ENCODE assay signal across 1 cellular context in the genomic region with DNA sequence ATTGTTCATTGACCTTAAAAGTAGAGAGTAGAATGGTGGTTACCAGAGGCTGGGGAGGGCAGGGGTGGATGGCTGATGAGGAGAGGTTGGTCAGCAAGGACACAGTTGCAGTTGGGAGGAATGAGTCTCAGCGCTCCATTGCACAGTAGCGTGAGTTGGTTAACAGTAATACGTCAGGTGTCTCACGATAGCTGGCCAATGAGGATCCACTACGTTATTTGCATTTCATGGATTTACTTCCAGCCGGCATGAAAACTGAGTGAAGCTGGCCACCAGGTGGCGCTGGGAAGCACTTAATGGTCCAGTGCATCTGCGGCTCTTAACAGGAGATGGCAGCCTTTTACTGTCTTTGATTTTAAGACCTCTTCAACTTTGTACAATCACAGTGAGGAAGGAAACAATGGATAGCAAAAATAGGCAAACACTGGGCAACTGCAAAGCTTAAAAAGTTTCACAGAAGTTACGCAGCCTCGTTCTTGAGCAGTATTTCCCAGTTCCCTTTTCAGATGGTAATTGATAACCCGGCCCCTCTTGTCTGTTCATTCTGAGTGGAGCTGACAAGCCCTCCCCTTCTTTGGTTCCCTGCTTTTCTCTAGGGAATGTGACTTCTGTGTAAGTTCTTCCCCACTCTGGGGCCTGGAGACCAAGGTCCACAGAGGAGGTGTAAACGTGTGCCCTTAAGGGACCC.
A peak's percentile ranks its signal among the peaks of the same experiment; 100 is the strongest.
TF ChIP-seq lines count a peak whose summit lies in the region.

No MANE protein-coding gene starts in this region.

TF ChIP-seq in HepG2, 621 proteins besides CTCF, POLR2A, EP300 and RAD21 (continued from another document and continues in another):
- TF ChIP-seq, protein P1, sequence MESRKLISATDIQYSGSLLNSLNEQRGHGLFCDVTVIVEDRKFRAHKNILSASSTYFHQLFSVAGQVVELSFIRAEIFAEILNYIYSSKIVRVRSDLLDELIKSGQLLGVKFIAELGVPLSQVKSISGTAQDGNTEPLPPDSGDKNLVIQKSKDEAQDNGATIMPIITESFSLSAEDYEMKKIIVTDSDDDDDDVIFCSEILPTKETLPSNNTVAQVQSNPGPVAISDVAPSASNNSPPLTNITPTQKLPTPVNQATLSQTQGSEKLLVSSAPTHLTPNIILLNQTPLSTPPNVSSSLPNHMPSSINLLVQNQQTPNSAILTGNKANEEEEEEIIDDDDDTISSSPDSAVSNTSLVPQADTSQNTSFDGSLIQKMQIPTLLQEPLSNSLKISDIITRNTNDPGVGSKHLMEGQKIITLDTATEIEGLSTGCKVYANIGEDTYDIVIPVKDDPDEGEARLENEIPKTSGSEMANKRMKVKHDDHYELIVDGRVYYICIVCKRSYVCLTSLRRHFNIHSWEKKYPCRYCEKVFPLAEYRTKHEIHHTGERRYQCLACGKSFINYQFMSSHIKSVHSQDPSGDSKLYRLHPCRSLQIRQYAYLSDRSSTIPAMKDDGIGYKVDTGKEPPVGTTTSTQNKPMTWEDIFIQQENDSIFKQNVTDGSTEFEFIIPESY (CRISPR knock-in tag; IDR thresholded peaks at IDR 0.05), result peak; percentile 81
- TF ChIP-seq MAFF (IDR thresholded peaks at IDR 0.05; ENCODE audit: low read depth, low read length), result no peak
- peak; percentile 48; the same call in 1 of the 2 replicates for TF ChIP-seq RXRA (CRISPR knock-in tag; IDR thresholded peaks at IDR 0.05)
- TF ChIP-seq, protein P2, sequence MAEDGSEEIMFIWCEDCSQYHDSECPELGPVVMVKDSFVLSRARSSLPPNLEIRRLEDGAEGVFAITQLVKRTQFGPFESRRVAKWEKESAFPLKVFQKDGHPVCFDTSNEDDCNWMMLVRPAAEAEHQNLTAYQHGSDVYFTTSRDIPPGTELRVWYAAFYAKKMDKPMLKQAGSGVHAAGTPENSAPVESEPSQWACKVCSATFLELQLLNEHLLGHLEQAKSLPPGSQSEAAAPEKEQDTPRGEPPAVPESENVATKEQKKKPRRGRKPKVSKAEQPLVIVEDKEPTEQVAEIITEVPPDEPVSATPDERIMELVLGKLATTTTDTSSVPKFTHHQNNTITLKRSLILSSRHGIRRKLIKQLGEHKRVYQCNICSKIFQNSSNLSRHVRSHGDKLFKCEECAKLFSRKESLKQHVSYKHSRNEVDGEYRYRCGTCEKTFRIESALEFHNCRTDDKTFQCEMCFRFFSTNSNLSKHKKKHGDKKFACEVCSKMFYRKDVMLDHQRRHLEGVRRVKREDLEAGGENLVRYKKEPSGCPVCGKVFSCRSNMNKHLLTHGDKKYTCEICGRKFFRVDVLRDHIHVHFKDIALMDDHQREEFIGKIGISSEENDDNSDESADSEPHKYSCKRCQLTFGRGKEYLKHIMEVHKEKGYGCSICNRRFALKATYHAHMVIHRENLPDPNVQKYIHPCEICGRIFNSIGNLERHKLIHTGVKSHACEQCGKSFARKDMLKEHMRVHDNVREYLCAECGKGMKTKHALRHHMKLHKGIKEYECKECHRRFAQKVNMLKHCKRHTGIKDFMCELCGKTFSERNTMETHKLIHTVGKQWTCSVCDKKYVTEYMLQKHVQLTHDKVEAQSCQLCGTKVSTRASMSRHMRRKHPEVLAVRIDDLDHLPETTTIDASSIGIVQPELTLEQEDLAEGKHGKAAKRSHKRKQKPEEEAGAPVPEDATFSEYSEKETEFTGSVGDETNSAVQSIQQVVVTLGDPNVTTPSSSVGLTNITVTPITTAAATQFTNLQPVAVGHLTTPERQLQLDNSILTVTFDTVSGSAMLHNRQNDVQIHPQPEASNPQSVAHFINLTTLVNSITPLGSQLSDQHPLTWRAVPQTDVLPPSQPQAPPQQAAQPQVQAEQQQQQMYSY (CRISPR knock-in tag; IDR thresholded peaks at IDR 0.05), result no peak
- 0 out of 2 replicates have a peak, but pooled peaks have one; percentile 31 for TF ChIP-seq BHLHE40 (IDR thresholded peaks at IDR 0.05; ENCODE audit: low read length)
- TF ChIP-seq KMT2A (CRISPR knock-in tag; IDR thresholded peaks at IDR 0.05), result no peak
- TF ChIP-seq TEAD3 (CRISPR knock-in tag; optimal IDR thresholded peaks at IDR 0.05; ENCODE audit: borderline replicate concordance), result peak; percentile 50
- TF ChIP-seq CREM (IDR thresholded peaks at IDR 0.05), result peak; percentile 65; the same call in 1 of the 2 replicates
- TF ChIP-seq CREM (CRISPR knock-in tag; IDR thresholded peaks at IDR 0.05), result no peak
- peak; percentile 36; the same call in 1 of the 2 replicates for TF ChIP-seq ZNF619 (CRISPR knock-in tag; IDR thresholded peaks at IDR 0.05)
- TF ChIP-seq, protein P3, sequence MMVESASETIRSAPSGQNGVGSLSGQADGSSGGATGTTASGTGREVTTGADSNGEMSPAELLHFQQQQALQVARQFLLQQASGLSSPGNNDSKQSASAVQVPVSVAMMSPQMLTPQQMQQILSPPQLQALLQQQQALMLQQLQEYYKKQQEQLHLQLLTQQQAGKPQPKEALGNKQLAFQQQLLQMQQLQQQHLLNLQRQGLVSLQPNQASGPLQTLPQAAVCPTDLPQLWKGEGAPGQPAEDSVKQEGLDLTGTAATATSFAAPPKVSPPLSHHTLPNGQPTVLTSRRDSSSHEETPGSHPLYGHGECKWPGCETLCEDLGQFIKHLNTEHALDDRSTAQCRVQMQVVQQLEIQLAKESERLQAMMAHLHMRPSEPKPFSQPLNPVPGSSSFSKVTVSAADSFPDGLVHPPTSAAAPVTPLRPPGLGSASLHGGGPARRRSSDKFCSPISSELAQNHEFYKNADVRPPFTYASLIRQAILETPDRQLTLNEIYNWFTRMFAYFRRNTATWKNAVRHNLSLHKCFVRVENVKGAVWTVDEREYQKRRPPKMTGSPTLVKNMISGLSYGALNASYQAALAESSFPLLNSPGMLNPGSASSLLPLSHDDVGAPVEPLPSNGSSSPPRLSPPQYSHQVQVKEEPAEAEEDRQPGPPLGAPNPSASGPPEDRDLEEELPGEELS (CRISPR knock-in tag; IDR thresholded peaks at IDR 0.05), result 0 out of 2 replicates have a peak, but pooled peaks have one; percentile 13
- no peak for TF ChIP-seq ARID2 (CRISPR knock-in tag; IDR thresholded peaks at IDR 0.05; ENCODE audit: borderline replicate concordance)
- TF ChIP-seq PPARG (CRISPR knock-in tag; conservative IDR thresholded peaks at IDR 0.05), result peak; percentile 63; the same call in 1 of the 2 replicates
- TF ChIP-seq ZNF672 (CRISPR knock-in tag; IDR thresholded peaks at IDR 0.05), result no peak
- TF ChIP-seq ZNF430 (CRISPR knock-in tag; IDR thresholded peaks at IDR 0.05), result 0 out of 2 replicates have a peak, but pooled peaks have one; percentile 31
- TF ChIP-seq RBFOX2 (IDR thresholded peaks at IDR 0.05; ENCODE audit: low read depth, low read length), result no peak
- TF ChIP-seq, protein P4, sequence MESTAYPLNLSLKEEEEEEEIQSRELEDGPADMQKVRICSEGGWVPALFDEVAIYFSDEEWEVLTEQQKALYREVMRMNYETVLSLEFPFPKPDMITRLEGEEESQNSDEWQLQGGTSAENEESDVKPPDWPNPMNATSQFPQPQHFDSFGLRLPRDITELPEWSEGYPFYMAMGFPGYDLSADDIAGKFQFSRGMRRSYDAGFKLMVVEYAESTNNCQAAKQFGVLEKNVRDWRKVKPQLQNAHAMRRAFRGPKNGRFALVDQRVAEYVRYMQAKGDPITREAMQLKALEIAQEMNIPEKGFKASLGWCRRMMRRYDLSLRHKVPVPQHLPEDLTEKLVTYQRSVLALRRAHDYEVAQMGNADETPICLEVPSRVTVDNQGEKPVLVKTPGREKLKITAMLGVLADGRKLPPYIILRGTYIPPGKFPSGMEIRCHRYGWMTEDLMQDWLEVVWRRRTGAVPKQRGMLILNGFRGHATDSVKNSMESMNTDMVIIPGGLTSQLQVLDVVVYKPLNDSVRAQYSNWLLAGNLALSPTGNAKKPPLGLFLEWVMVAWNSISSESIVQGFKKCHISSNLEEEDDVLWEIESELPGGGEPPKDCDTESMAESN (CRISPR knock-in tag; conservative IDR thresholded peaks at IDR 0.05), result 0 out of 2 replicates have a peak, but pooled peaks have one; percentile 78
- TF ChIP-seq ZNF24 (IDR thresholded peaks at IDR 0.05), result peak; percentile 67; the same call in 1 of the 2 replicates
- no peak for TF ChIP-seq ZNF549 (CRISPR knock-in tag; IDR thresholded peaks at IDR 0.05)
- no peak for TF ChIP-seq RELA (CRISPR knock-in tag; IDR thresholded peaks at IDR 0.05)
- TF ChIP-seq CEBPG (CRISPR knock-in tag; IDR thresholded peaks at IDR 0.05), result peak; percentile 46; the same call in 1 of the 2 replicates
- no peak for TF ChIP-seq TCF7 (IDR thresholded peaks at IDR 0.05; ENCODE audit: low read depth)
- TF ChIP-seq, protein P5, sequence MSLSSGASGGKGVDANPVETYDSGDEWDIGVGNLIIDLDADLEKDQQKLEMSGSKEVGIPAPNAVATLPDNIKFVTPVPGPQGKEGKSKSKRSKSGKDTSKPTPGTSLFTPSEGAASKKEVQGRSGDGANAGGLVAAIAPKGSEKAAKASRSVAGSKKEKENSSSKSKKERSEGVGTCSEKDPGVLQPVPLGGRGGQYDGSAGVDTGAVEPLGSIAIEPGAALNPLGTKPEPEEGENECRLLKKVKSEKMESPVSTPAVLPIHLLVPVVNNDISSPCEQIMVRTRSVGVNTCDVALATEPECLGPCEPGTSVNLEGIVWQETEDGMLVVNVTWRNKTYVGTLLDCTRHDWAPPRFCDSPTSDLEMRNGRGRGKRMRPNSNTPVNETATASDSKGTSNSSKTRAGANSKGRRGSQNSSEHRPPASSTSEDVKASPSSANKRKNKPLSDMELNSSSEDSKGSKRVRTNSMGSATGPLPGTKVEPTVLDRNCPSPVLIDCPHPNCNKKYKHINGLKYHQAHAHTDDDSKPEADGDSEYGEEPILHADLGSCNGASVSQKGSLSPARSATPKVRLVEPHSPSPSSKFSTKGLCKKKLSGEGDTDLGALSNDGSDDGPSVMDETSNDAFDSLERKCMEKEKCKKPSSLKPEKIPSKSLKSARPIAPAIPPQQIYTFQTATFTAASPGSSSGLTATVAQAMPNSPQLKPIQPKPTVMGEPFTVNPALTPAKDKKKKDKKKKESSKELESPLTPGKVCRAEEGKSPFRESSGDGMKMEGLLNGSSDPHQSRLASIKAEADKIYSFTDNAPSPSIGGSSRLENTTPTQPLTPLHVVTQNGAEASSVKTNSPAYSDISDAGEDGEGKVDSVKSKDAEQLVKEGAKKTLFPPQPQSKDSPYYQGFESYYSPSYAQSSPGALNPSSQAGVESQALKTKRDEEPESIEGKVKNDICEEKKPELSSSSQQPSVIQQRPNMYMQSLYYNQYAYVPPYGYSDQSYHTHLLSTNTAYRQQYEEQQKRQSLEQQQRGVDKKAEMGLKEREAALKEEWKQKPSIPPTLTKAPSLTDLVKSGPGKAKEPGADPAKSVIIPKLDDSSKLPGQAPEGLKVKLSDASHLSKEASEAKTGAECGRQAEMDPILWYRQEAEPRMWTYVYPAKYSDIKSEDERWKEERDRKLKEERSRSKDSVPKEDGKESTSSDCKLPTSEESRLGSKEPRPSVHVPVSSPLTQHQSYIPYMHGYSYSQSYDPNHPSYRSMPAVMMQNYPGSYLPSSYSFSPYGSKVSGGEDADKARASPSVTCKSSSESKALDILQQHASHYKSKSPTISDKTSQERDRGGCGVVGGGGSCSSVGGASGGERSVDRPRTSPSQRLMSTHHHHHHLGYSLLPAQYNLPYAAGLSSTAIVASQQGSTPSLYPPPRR (CRISPR knock-in tag; IDR thresholded peaks at IDR 0.05; ENCODE audit: borderline replicate concordance), result peak; percentile 16; the same call in 1 of the 2 replicates
- TF ChIP-seq, protein P6, sequence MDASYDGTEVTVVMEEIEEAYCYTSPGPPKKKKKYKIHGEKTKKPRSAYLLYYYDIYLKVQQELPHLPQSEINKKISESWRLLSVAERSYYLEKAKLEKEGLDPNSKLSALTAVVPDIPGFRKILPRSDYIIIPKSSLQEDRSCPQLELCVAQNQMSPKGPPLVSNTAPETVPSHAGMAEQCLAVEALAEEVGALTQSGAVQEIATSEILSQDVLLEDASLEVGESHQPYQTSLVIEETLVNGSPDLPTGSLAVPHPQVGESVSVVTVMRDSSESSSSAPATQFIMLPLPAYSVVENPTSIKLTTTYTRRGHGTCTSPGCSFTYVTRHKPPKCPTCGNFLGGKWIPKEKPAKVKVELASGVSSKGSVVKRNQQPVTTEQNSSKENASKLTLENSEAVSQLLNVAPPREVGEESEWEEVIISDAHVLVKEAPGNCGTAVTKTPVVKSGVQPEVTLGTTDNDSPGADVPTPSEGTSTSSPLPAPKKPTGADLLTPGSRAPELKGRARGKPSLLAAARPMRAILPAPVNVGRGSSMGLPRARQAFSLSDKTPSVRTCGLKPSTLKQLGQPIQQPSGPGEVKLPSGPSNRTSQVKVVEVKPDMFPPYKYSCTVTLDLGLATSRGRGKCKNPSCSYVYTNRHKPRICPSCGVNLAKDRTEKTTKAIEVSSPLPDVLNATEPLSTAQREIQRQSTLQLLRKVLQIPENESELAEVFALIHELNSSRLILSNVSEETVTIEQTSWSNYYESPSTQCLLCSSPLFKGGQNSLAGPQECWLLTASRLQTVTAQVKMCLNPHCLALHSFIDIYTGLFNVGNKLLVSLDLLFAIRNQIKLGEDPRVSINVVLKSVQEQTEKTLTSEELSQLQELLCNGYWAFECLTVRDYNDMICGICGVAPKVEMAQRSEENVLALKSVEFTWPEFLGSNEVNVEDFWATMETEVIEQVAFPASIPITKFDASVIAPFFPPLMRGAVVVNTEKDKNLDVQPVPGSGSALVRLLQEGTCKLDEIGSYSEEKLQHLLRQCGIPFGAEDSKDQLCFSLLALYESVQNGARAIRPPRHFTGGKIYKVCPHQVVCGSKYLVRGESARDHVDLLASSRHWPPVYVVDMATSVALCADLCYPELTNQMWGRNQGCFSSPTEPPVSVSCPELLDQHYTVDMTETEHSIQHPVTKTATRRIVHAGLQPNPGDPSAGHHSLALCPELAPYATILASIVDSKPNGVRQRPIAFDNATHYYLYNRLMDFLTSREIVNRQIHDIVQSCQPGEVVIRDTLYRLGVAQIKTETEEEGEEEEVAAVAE (CRISPR knock-in tag; IDR thresholded peaks at IDR 0.05; ENCODE audit: borderline replicate concordance), result peak; percentile 70; the same call in 1 of the 2 replicates
- TF ChIP-seq HMG20A (CRISPR knock-in tag; IDR thresholded peaks at IDR 0.05; ENCODE audit: borderline replicate concordance), result peak; percentile 47; the same call in 1 of the 2 replicates
- TF ChIP-seq SIN3B (IDR thresholded peaks at IDR 0.05; ENCODE audit: low read length), result 0 out of 2 replicates have a peak, but pooled peaks have one; percentile 37
- TF ChIP-seq ZNF781 (CRISPR knock-in tag; IDR thresholded peaks at IDR 0.05; ENCODE audit: borderline replicate concordance, not compliant biosample characterization), result peak; percentile 37
- TF ChIP-seq ZNF317 (CRISPR knock-in tag; IDR thresholded peaks at IDR 0.05), result peak; percentile 75; the same call in 1 of the 2 replicates
- TF ChIP-seq RARA (CRISPR knock-in tag; IDR thresholded peaks at IDR 0.05), result peak; percentile 30; the same call in 1 of the 2 replicates
- TF ChIP-seq, protein P7, sequence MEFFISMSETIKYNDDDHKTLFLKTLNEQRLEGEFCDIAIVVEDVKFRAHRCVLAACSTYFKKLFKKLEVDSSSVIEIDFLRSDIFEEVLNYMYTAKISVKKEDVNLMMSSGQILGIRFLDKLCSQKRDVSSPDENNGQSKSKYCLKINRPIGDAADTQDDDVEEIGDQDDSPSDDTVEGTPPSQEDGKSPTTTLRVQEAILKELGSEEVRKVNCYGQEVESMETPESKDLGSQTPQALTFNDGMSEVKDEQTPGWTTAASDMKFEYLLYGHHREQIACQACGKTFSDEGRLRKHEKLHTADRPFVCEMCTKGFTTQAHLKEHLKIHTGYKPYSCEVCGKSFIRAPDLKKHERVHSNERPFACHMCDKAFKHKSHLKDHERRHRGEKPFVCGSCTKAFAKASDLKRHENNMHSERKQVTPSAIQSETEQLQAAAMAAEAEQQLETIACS (CRISPR knock-in tag; IDR thresholded peaks at IDR 0.05), result no peak
- TF ChIP-seq, protein P8, sequence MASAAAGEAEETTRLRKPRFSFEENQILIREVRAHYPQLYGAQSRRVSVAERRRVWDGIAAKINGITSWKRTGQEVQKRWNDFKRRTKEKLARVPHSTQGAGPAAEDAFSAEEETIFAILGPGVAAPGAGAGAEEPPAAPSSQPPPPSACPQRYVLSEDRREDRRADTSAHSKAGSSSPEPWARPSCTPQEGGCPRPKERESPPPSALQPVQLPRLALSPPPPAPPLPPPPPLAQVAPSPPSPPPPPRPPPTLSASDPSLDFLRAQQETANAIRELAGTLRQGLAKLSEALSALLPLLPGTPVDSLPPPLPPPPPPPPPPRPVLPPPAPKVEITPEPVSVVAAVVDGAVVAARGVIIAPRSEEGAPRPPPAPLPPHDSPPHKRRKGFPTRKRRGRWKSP (CRISPR knock-in tag; IDR thresholded peaks at IDR 0.05), result peak; percentile 72; the same call in 1 of the 2 replicates
